Comparison of ENCODE assay signal across 8 cellular contexts in the genomic region with DNA sequence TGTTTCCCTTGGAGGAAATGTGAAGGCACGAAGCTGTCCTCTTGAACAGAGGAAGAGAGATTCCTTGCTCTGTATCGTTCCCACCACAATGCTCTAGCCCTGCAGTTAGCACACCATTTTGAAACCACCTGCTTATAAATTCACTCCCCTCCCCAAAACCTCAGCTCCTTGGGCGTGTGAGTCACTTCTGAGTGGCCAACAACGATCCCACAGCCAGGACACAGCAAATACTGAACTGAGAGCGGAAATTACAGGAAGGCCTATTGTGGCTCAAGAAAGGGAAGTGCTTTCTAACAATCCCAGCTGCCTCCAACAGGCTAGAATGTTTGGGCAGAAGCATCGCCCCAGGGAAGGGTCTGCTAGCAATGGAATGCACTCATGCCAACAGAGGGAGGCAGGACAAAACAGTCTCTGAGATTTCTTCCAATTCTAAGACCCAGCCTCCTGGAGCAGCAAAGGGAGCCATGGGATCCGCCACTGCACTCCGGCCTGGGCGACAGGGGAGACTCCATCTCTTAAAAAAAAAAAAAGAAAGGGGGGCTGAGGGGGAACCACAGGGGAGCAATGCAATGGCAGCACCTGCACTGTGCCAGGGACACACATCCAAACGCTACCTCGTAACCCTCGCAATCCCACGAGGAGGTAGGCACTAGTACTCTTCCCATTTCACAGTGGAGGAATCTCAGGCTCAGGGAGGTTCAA. TPM values are rescaled to one million over a fixed set of nuclear protein-coding genes. Genes with fewer than 3 reads are reported as not detected.
DNase-seq lines count a peak whose midpoint lies in the region; ATAC-seq, FAIRE-seq and TF ChIP-seq lines count a peak whose summit lies in the region.

No MANE protein-coding gene starts in this region.

- TF ChIP-seq CTCF in activated CD8-positive, alpha-beta T cell treated with anti-CD3 and anti-CD28 coated beads for 36 hours (IDR thresholded peaks at IDR 0.05), result no peak
- no peak for TF ChIP-seq CTCF in kidney (IDR thresholded peaks at IDR 0.05; ENCODE audit: borderline replicate concordance, extremely low read depth, insufficient read depth)
- TF ChIP-seq CTCF in upper lobe of right lung (IDR thresholded peaks at IDR 0.05), result no peak

- peak overlapping the region; percentile 89 for H3K4me3 Mint-ChIP-seq in activated naive CD8-positive, alpha-beta T cell treated with anti-CD3 and anti-CD28 coated beads, Interleukin-2, amount 10 ng/mL, durations not matched to agents 7 days and 5 days
- H3K4me3 Mint-ChIP-seq in activated naive CD8-positive, alpha-beta T cell treated with anti-CD3 and anti-CD28 coated beads, Interleukin-2, amount 50 U/mL, for 24 hours, result no peak overlapping the region
- no peak overlapping the region for H3K4me3 Mint-ChIP-seq in activated CD8-positive, alpha-beta T cell treated with anti-CD3 and anti-CD28 coated beads for 36 hours

- no peak for DNase-seq in activated naive CD8-positive, alpha-beta T cell treated with anti-CD3 and anti-CD28 coated beads, Interleukin-2, amount 10 ng/mL, durations not matched to agents 7 days and 5 days
- no peak for DNase-seq in activated naive CD8-positive, alpha-beta T cell treated with anti-CD3 and anti-CD28 coated beads, Interleukin-2, amount 50 U/mL, for 24 hours
- DNase-seq in activated CD8-positive, alpha-beta T cell treated with anti-CD3 and anti-CD28 coated beads for 36 hours, result peak; percentile 36
- DNase-seq in kidney (peak; percentile 61), upper lobe of right lung (peak; percentile 66), HUDEP-2 (lab: John Stamatoyannopoulos, UW; ENCODE audit: unreplicated experiment in 76 of 76) (no peak)

- no peaks in the 10 kb centered on the region for H3K27me3 Mint-ChIP-seq in activated naive CD8-positive, alpha-beta T cell treated with anti-CD3 and anti-CD28 coated beads, Interleukin-2, amount 10 ng/mL, durations not matched to agents 7 days and 5 days
- no peaks in the 10 kb centered on the region for H3K27me3 Mint-ChIP-seq in activated naive CD8-positive, alpha-beta T cell treated with anti-CD3 and anti-CD28 coated beads, Interleukin-2, amount 50 U/mL, for 24 hours
- no peaks in the 10 kb centered on the region for H3K27me3 Mint-ChIP-seq in activated CD8-positive, alpha-beta T cell treated with anti-CD3 and anti-CD28 coated beads for 36 hours

- H3K9me3 ChIP-seq in kidney (ENCODE audit: control insufficient read depth in 1 of 2, low read length in 2 of 2) (no peaks in the 10 kb centered on the region), upper lobe of right lung (no peaks in the 10 kb centered on the region)

- H3K27ac ChIP-seq in kidney (ENCODE audit: low read depth in 2 of 2, low read length in 2 of 2) (peak overlapping the region; percentile 45 to 99), upper lobe of right lung (peak overlapping the region; percentile 97)

- H3K9ac ChIP-seq in kidney (ENCODE audit: low read length in 2 of 2), result peak overlapping the region in 1 of 2 donors; percentile 85

- CTCF ChIA-PET in activated CD8-positive, alpha-beta T cell treated with anti-CD3 and anti-CD28 coated beads for 36 hours (lab: Charles Lee), result interaction anchor here (9.5 kb wide), 1 partner anchor 20 kb away, joined by 62 read pairs; no protein-coding TSS in a partner anchor

- no peaks in the 10 kb centered on the region for H3K27me3 ChIP-seq in upper lobe of right lung

- POLR2A ChIA-PET in activated naive CD8-positive, alpha-beta T cell treated with anti-CD3 and anti-CD28 coated beads, Interleukin-2, amount 10 ng/mL, durations not matched to agents 7 days and 5 days (lab: Charles Lee), result interaction anchor here (1.7 to 4.3 kb wide), 3 partner anchors 40 to 58 kb away, joined by 12 to 44 read pairs (median 29); a partner anchor contains a TSS
- POLR2A ChIA-PET in activated CD8-positive, alpha-beta T cell treated with anti-CD3 and anti-CD28 coated beads for 36 hours (lab: Charles Lee), result interaction anchor here (0.6 to 3.0 kb wide), 7 partner anchors 8 to 59 kb away, joined by 3 to 15 read pairs (median 4); no protein-coding TSS in a partner anchor

- H3K4me3 ChIP-seq in kidney (ENCODE audit: low read length in 2 of 2), result peak overlapping the region in 1 of 2 donors; percentile 74
- no peak overlapping the region for H3K4me3 ChIP-seq in upper lobe of right lung

- H3K27ac Mint-ChIP-seq in activated naive CD8-positive, alpha-beta T cell treated with anti-CD3 and anti-CD28 coated beads, Interleukin-2, amount 10 ng/mL, durations not matched to agents 7 days and 5 days, result peak overlapping the region; percentile 30
- no peak overlapping the region for H3K27ac Mint-ChIP-seq in activated naive CD8-positive, alpha-beta T cell treated with anti-CD3 and anti-CD28 coated beads, Interleukin-2, amount 50 U/mL, for 24 hours
- no peak overlapping the region for H3K27ac Mint-ChIP-seq in activated CD8-positive, alpha-beta T cell treated with anti-CD3 and anti-CD28 coated beads for 36 hours

- peaks cover 25 to 32% of the 10 kb centered on the region in 2 donors for H3K4me1 ChIP-seq in kidney (ENCODE audit: control insufficient read depth in 1 of 2, insufficient read depth in 1 of 2, low read depth in 1 of 2, low read length in 2 of 2)
- peaks cover 42% of the 10 kb centered on the region for H3K4me1 ChIP-seq in upper lobe of right lung

- intact Hi-C loops in activated CD8-positive, alpha-beta T cell treated with anti-CD3 and anti-CD28 coated beads for 36 hours (cut with micrococcal nuclease), result no loop called here
- intact Hi-C loops in kidney (cut with DNase I), result no loop called here
- intact Hi-C loops in upper lobe of right lung (cut with DNase I), result no loop called here

- peaks cover 18% of the 10 kb centered on the region for H3K4me1 Mint-ChIP-seq in activated naive CD8-positive, alpha-beta T cell treated with anti-CD3 and anti-CD28 coated beads, Interleukin-2, amount 10 ng/mL, durations not matched to agents 7 days and 5 days
- H3K4me1 Mint-ChIP-seq in activated naive CD8-positive, alpha-beta T cell treated with anti-CD3 and anti-CD28 coated beads, Interleukin-2, amount 50 U/mL, for 24 hours, result peaks cover 29% of the 10 kb centered on the region
- peaks cover 20% of the 10 kb centered on the region for H3K4me1 Mint-ChIP-seq in activated CD8-positive, alpha-beta T cell treated with anti-CD3 and anti-CD28 coated beads for 36 hours (ENCODE audit: low read depth)

- no peaks in the 10 kb centered on the region for H3K9me3 Mint-ChIP-seq in activated naive CD8-positive, alpha-beta T cell treated with anti-CD3 and anti-CD28 coated beads, Interleukin-2, amount 10 ng/mL, durations not matched to agents 7 days and 5 days
- no peaks in the 10 kb centered on the region for H3K9me3 Mint-ChIP-seq in activated naive CD8-positive, alpha-beta T cell treated with anti-CD3 and anti-CD28 coated beads, Interleukin-2, amount 50 U/mL, for 24 hours
- no peaks in the 10 kb centered on the region for H3K9me3 Mint-ChIP-seq in activated CD8-positive, alpha-beta T cell treated with anti-CD3 and anti-CD28 coated beads for 36 hours

- FAIRE-seq in kidney (lab: Jason Lieb, UNC), result no peak

- no peaks in the 10 kb centered on the region for H3K36me3 Mint-ChIP-seq in activated naive CD8-positive, alpha-beta T cell treated with anti-CD3 and anti-CD28 coated beads, Interleukin-2, amount 10 ng/mL, durations not matched to agents 7 days and 5 days
- no peaks in the 10 kb centered on the region for H3K36me3 Mint-ChIP-seq in activated naive CD8-positive, alpha-beta T cell treated with anti-CD3 and anti-CD28 coated beads, Interleukin-2, amount 50 U/mL, for 24 hours (ENCODE audit: low read depth)
- H3K36me3 Mint-ChIP-seq in activated CD8-positive, alpha-beta T cell treated with anti-CD3 and anti-CD28 coated beads for 36 hours (ENCODE audit: low read depth), result no peaks in the 10 kb centered on the region

- no peak for ATAC-seq in activated naive CD8-positive, alpha-beta T cell treated with anti-CD3 and anti-CD28 coated beads, Interleukin-2, amount 10 ng/mL, durations not matched to agents 7 days and 5 days (ENCODE audit: low read depth)
- ATAC-seq in activated naive CD8-positive, alpha-beta T cell treated with anti-CD3 and anti-CD28 coated beads, Interleukin-2, amount 50 U/mL, for 24 hours, result no peak
- ATAC-seq in activated CD8-positive, alpha-beta T cell treated with anti-CD3 and anti-CD28 coated beads for 36 hours, result no peak
- ATAC-seq in upper lobe of right lung, result peak; percentile 23
- no peak for ATAC-seq in GM21786 (IDR thresholded peaks at IDR 0.05; ENCODE audit: unreplicated experiment)
- ATAC-seq in GM18867 (IDR thresholded peaks at IDR 0.05; ENCODE audit: unreplicated experiment), result no peak

- H3K36me3 ChIP-seq in kidney (ENCODE audit: control insufficient read depth in 1 of 2, insufficient read depth in 2 of 2, low read length in 2 of 2), result no peaks in the 10 kb centered on the region
- no peaks in the 10 kb centered on the region for H3K36me3 ChIP-seq in upper lobe of right lung

RNA-seq across cellular contexts. Expression of a gene that starts 1.9 kb away (rescaled TPM):
- total RNA-seq in activated naive CD8-positive, alpha-beta T cell treated with anti-CD3 and anti-CD28 coated beads, Interleukin-2, amount 10 ng/mL, durations not matched to agents 7 days and 5 days, result 1 to 10 TPM; 4.2 to 4.7 TPM
- total RNA-seq in activated CD8-positive, alpha-beta T cell treated with anti-CD3 and anti-CD28 coated beads for 36 hours, result 1 to 10 TPM; 2.3 to 3.5 TPM
- total RNA-seq in kidney (16.4 TPM), upper lobe of right lung (13.9 TPM)
- 45.0 TPM for polyA plus RNA-seq in kidney (ENCODE audit: insufficient read depth, low read depth, low replicate concordance)

RNA-seq across cellular contexts. Expression of a gene that starts 2.1 kb away (rescaled TPM):
- total RNA-seq in activated naive CD8-positive, alpha-beta T cell treated with anti-CD3 and anti-CD28 coated beads, Interleukin-2, amount 10 ng/mL, durations not matched to agents 7 days and 5 days, result 100 to 1,000 TPM in 1 of 2 experiments, 10 to 100 TPM in 1; 95.7 to 105 TPM
- total RNA-seq in activated CD8-positive, alpha-beta T cell treated with anti-CD3 and anti-CD28 coated beads for 36 hours, result 100 to 1,000 TPM; 162 to 165 TPM
- 3.9 TPM for total RNA-seq in kidney
- polyA plus RNA-seq in kidney (ENCODE audit: insufficient read depth, low read depth, low replicate concordance), result 3.4 TPM
- 5.9 TPM for total RNA-seq in upper lobe of right lung

RNA-seq across cellular contexts. Expression of a gene that starts 58.6 kb away (rescaled TPM):
- not detected for total RNA-seq in activated naive CD8-positive, alpha-beta T cell treated with anti-CD3 and anti-CD28 coated beads, Interleukin-2, amount 10 ng/mL, durations not matched to agents 7 days and 5 days
- total RNA-seq in activated CD8-positive, alpha-beta T cell treated with anti-CD3 and anti-CD28 coated beads for 36 hours, result not detected
- total RNA-seq in kidney (not detected), upper lobe of right lung (not detected)
- not detected for polyA plus RNA-seq in kidney (ENCODE audit: insufficient read depth, low read depth, low replicate concordance)

Comparison
In these comparisons a context has a peak if more than half of its experiments do, and no peak if none do; other contexts are left out.
1. DNase-seq: peak in activated CD8-positive, alpha-beta T cell treated with anti-CD3 and anti-CD28 coated beads for 36 hours (single experiment), kidney (single experiment) and upper lobe of right lung (single experiment); none in activated naive CD8-positive, alpha-beta T cell treated with anti-CD3 and anti-CD28 coated beads, Interleukin-2, amount 10 ng/mL, durations not matched to agents 7 days and 5 days (single experiment), activated naive CD8-positive, alpha-beta T cell treated with anti-CD3 and anti-CD28 coated beads, Interleukin-2, amount 50 U/mL, for 24 hours (single experiment) and HUDEP-2 (0 of 76).
2. RNA of a gene that starts 2.1 kb away (total RNA-seq): 162 to 165 TPM in activated CD8-positive, alpha-beta T cell treated with anti-CD3 and anti-CD28 coated beads for 36 hours and 95.7 to 105 TPM in activated naive CD8-positive, alpha-beta T cell treated with anti-CD3 and anti-CD28 coated beads, Interleukin-2, amount 10 ng/mL, durations not matched to agents 7 days and 5 days; 5.9 TPM in upper lobe of right lung (single experiment) and 3.9 TPM in kidney (single experiment); every median in the first group is over 10 times any median in the second.